Comparison of ENCODE assay signal across 11 cellular contexts in genomic region chr14:33307691-33308369, GRCh38.
DNase-seq lines count a peak whose midpoint lies in the region; ATAC-seq and TF ChIP-seq lines count a peak whose summit lies in the region.
"Had no signal": no experiment of that assay in that cellular context is flagged by ENCODE, and none has a peak within 500 bp of the region (broad histone marks: within the 10 kb centered on the region; RNA-seq: fewer than 3 reads in every experiment).

No MANE protein-coding gene starts in this region.

- ATAC-seq in HG03196 (IDR thresholded peaks at IDR 0.05; ENCODE audit: unreplicated experiment) (no peak), GM21390 (IDR thresholded peaks at IDR 0.05; ENCODE audit: unreplicated experiment) (no peak)
- ATAC-seq: activated CD8-positive, alpha-beta T cell treated with anti-CD3 and anti-CD28 coated beads for 36 hours had no signal

- peak overlapping the region; percentile 16 for H3K27ac Mint-ChIP-seq in endodermal cell
- H3K27ac Mint-ChIP-seq: activated CD8-positive, alpha-beta T cell treated with anti-CD3 and anti-CD28 coated beads for 36 hours had no signal

- WGBS in endodermal cell (ENCODE audit: insufficient coverage in 1 of 2, insufficient read length in 1 of 2), 2 experiments: 86 to 96% methylated on average over 6 to 11 of the region's 11 CpGs
- WGBS in ovary, 3 donors: 28 to 50% (median 37%) methylated on average over 11 of the region's 11 CpGs

- H3K4me1 ChIP-seq in endodermal cell (ENCODE audit: control insufficient read depth, insufficient read depth, low read length) (peaks cover 14% of the 10 kb centered on the region), ovary (ENCODE audit: insufficient read depth) (no peaks in the 10 kb centered on the region)

- H3K4me3 ChIP-seq in endodermal cell (ENCODE audit: low read length) (no peak overlapping the region), ovary (no peak overlapping the region)

- H3K9ac ChIP-seq in endodermal cell (ENCODE audit: extremely low read depth, low read length, poor library complexity, severe bottlenecking): no peak overlapping the region

- TF ChIP-seq CTCF in endodermal cell (conservative IDR thresholded peaks at IDR 0.05): no peak
- no peak for TF ChIP-seq CTCF in ovary (IDR thresholded peaks at IDR 0.05)

- intact Hi-C loops in ovary (cut with DNase I): no loop called here

- peak overlapping the region; percentile 40 for H3K27ac ChIP-seq in endodermal cell (ENCODE audit: low read depth, low read length)
- H3K27ac ChIP-seq in ovary: no peak overlapping the region
- H3K27ac ChIP-seq: epithelial cell of prostate had no signal

- no peaks in the 10 kb centered on the region for H3K9me3 Mint-ChIP-seq in endodermal cell
- H3K9me3 Mint-ChIP-seq: activated CD8-positive, alpha-beta T cell treated with anti-CD3 and anti-CD28 coated beads for 36 hours had no signal

- no peaks in the 10 kb centered on the region for H3K36me3 Mint-ChIP-seq in endodermal cell (ENCODE audit: low read depth)

- no peak overlapping the region for H3K4me3 Mint-ChIP-seq in endodermal cell
- H3K4me3 Mint-ChIP-seq: activated CD8-positive, alpha-beta T cell treated with anti-CD3 and anti-CD28 coated beads for 36 hours had no signal

- DNase-seq in EL (peak; percentile 38), NCI-H345 (lab: John Stamatoyannopoulos, UW) (peak; percentile 78), endodermal cell (no peak), ovary (peak; percentile 14 to 51 (median 45)), NCI-H2107 treated with DMSO at 0.1 percent for 48 hours (lab: John Stamatoyannopoulos, UW; ENCODE audit: unreplicated experiment) (no peak), iPS-NIHi7 (ENCODE audit: extremely low spot score) (no peak)
- DNase-seq: activated CD8-positive, alpha-beta T cell treated with anti-CD3 and anti-CD28 coated beads for 36 hours; NCI-H1048 had no signal

- no peak for TF ChIP-seq POLR2A in ovary (IDR thresholded peaks at IDR 0.05)

- no peaks in the 10 kb centered on the region for H3K36me3 ChIP-seq in endodermal cell (ENCODE audit: control insufficient read depth, insufficient read depth, low read length)
- H3K36me3 ChIP-seq in ovary: no peaks in the 10 kb centered on the region

- H3K9me3 ChIP-seq in endodermal cell (ENCODE audit: control insufficient read depth, low read length) (no peaks in the 10 kb centered on the region), ovary (no peaks in the 10 kb centered on the region)

- peaks cover 10% of the 10 kb centered on the region for H3K4me1 Mint-ChIP-seq in endodermal cell

- H3K27me3 ChIP-seq in endodermal cell (ENCODE audit: control insufficient read depth, insufficient read depth, low read length, poor library complexity, severe bottlenecking) (no peaks in the 10 kb centered on the region), ovary (no peaks in the 10 kb centered on the region)

- no peak for TF ChIP-seq EP300 in ovary (IDR thresholded peaks at IDR 0.05)

- no peaks in the 10 kb centered on the region for H3K27me3 Mint-ChIP-seq in endodermal cell (ENCODE audit: insufficient read depth)
- H3K27me3 Mint-ChIP-seq: activated CD8-positive, alpha-beta T cell treated with anti-CD3 and anti-CD28 coated beads for 36 hours had no signal

Comparison
In these comparisons a context has a peak if more than half of its experiments do, and no peak if none do; other contexts are left out.
1. DNase-seq: peak in EL (single experiment), NCI-H345 (single experiment) and ovary (5 of 5); none in endodermal cell (single experiment), NCI-H2107 treated with DMSO at 0.1 percent for 48 hours (single experiment) and iPS-NIHi7 (single experiment).